In genomic region chr11:77589521-77590193, GRCh38 we compare ENCODE assay signal across 8 cellular contexts. TPM values are rescaled to one million over a fixed set of nuclear protein-coding genes. Genes with fewer than 3 reads are reported as not detected.
DNase-seq lines count a peak whose midpoint lies in the region; ATAC-seq and TF ChIP-seq lines count a peak whose summit lies in the region.

TSS of gene AQP11 (plus strand) at chr11:77589953. CDS start at chr11:77589993, 40 bp downstream.

- intact Hi-C loops in right cardiac atrium (cut with DNase I) (no loop called here), prostate gland (cut with DNase I) (no loop called here), uterus (cut with DNase I; ENCODE audit: low total_unique reads) (no loop called here)

- peaks cover 2% of the 10 kb centered on the region for H3K4me1 ChIP-seq in right cardiac atrium (ENCODE audit: control insufficient read depth, insufficient read depth, low read length)
- no peaks in the 10 kb centered on the region for H3K4me1 ChIP-seq in prostate gland (replicated peaks)
- H3K4me1 ChIP-seq in uterus = peaks cover 0 to 5% of the 10 kb centered on the region in 2 donors

- H3K36me3 ChIP-seq in prostate gland (no peaks in the 10 kb centered on the region), uterus (no peaks in the 10 kb centered on the region)

- H3K27ac ChIP-seq in angular gyrus (ENCODE audit: low read depth, low read length) (peak within 1 kb of the TSS; percentile 78), right cardiac atrium (ENCODE audit: low read length) (peak within 1 kb of the TSS; percentile 9), prostate gland (peak within 1 kb of the TSS; percentile 88 to 89), uterus (peak within 1 kb of the TSS; percentile 72 to 86)

- under 1% methylated on average over 75 of the region's 75 CpGs for WGBS in right cardiac atrium
- WGBS in prostate gland = under 1% methylated on average over 62 of the region's 75 CpGs

- no peak for TF ChIP-seq CTCF in GM12865 (IDR thresholded peaks at IDR 0.05; ENCODE audit: insufficient read depth, low read depth, low read length, missing control alignments)
- peak in 1 of 4 experiments; percentile 31 for TF ChIP-seq CTCF in prostate gland (IDR thresholded peaks at IDR 0.05)
- peak in 1 of 4 experiments; percentile 21 for TF ChIP-seq CTCF in uterus (IDR thresholded peaks at IDR 0.05)

- DNase-seq in GM12865 (ENCODE audit: low read depth) (peak; percentile 87), NCI-H1048 (lab: John Stamatoyannopoulos, UW) (peak; percentile 70), SW 1271 (lab: John Stamatoyannopoulos, UW) (peak; percentile 85 to 90), right cardiac atrium (peak; percentile 87 to 95 (median 94)), prostate gland (ENCODE audit: low spot score) (peak; percentile 83), uterus (peak; percentile 72 to 79)

- ATAC-seq in HG02610 (IDR thresholded peaks at IDR 0.05; ENCODE audit: unreplicated experiment) = peak; percentile 91
- ATAC-seq in right cardiac atrium = peak; percentile 98

- H3K4me3 ChIP-seq in GM12865 (ENCODE audit: low read depth, low read length) (peak within 1 kb of the TSS; percentile 75), right cardiac atrium (ENCODE audit: low read length) (peak within 1 kb of the TSS; percentile 58), prostate gland (peak within 1 kb of the TSS; percentile 50 to 72), uterus (peak within 1 kb of the TSS; percentile 43 to 73)

- H3K27me3 ChIP-seq in right cardiac atrium (ENCODE audit: control insufficient read depth, insufficient read depth) (no peaks in the 10 kb centered on the region), prostate gland (replicated peaks; ENCODE audit: insufficient read depth) (no peaks in the 10 kb centered on the region), uterus (no peaks in the 10 kb centered on the region)

- H3K9me3 ChIP-seq in right cardiac atrium (ENCODE audit: control insufficient read depth, low read length) (no peaks in the 10 kb centered on the region), prostate gland (no peaks in the 10 kb centered on the region), uterus (no peaks in the 10 kb centered on the region)

- peak; percentile 44 for TF ChIP-seq POLR2A in prostate gland (IDR thresholded peaks at IDR 0.05)
- TF ChIP-seq POLR2A in uterus (IDR thresholded peaks at IDR 0.05) = peak; percentile 28 to 45

RNA-seq across cellular contexts. Expression of gene AQP11, which starts in this region (rescaled TPM):
- total RNA-seq in right cardiac atrium (1 to 10 TPM in 3 of 4 donors, under 1 TPM in 1; 0.64 to 1.6 (median 1.3) TPM), prostate gland (10 to 100 TPM in 1 of 2 donors, 1 to 10 TPM in 1; 6.9 to 16.6 TPM), uterus (1 to 10 TPM in 2 of 4 donors, under 1 TPM in 1, not detected in 1; 0.73 to 6.9 (median 1.9) TPM)
- polyA plus RNA-seq in right cardiac atrium = 0.81 TPM

Comparison
In these comparisons a context has a peak if more than half of its experiments do, and no peak if none do; other contexts are left out.
1. Peak in every context shown above with its lines: DNase-seq, ATAC-seq, H3K4me3 ChIP-seq and H3K27ac ChIP-seq.
2. H3K27ac ChIP-seq: peak in every context shown above with its lines; median percentile 88 in prostate gland; 79 in uterus; 78 in angular gyrus; 9 in right cardiac atrium.